1 cellular context compared by ENCODE assay signal in genomic region chr11:46616551-46617450, GRCh38.
A peak's percentile ranks its signal among the peaks of the same experiment; 100 is the strongest.
TF ChIP-seq lines count a peak whose summit lies in the region.

HARBI1 (minus strand) TSS chr11:46617227; CDS start chr11:46616237, 990 bp downstream.

TF ChIP-seq in K562, 482 proteins besides CTCF, POLR2A, EP300 and RAD21 (continued from another document and continues in another):
- TF ChIP-seq CHAMP1 (IDR thresholded peaks at IDR 0.05) (no peak), ZNF561 (CRISPR knock-in tag; conservative IDR thresholded peaks at IDR 0.05) (no peak), EWSR1 (IDR thresholded peaks at IDR 0.05; ENCODE audit: borderline replicate concordance, low read depth, partially characterized antibody) (no peak), FOSL1 (tag; conservative IDR thresholded peaks at IDR 0.05) (no peak; the same call in none of the 2 replicates), RBM25 (IDR thresholded peaks at IDR 0.05; ENCODE audit: low read depth, low read length, severe bottlenecking) (no peak), ZNF143 (CRISPR knock-in tag; IDR thresholded peaks at IDR 0.05) (no peak), HNRNPH1 (optimal IDR thresholded peaks at IDR 0.05; ENCODE audit: low read depth, low read length) (no peak), RBM34 (IDR thresholded peaks at IDR 0.05; ENCODE audit: borderline replicate concordance, insufficient read depth, low read length) (no peak), POLR2B (IDR thresholded peaks at IDR 0.05; ENCODE audit: low read depth, partially characterized antibody) (peak; percentile 63), TGIF2 (CRISPR knock-in tag; IDR thresholded peaks at IDR 0.05) (peak; percentile 36; the same call in 1 of the 2 replicates), ZNF707 (CRISPR knock-in tag; conservative IDR thresholded peaks at IDR 0.05) (no peak), TCF3 (CRISPR knock-in tag; IDR thresholded peaks at IDR 0.05) (no peak), MBD1 (CRISPR knock-in tag; IDR thresholded peaks at IDR 0.05) (no peak), ZNF766 (CRISPR knock-in tag; conservative IDR thresholded peaks at IDR 0.05) (no peak), AFF1 (IDR thresholded peaks at IDR 0.05; ENCODE audit: low read depth in 1 of 2, partially characterized antibody in 2 of 2) (peak in 1 of 2 experiments; percentile 61), ZNF79 (CRISPR knock-in tag; IDR thresholded peaks at IDR 0.05; ENCODE audit: low read depth) (no peak), PBX2 (CRISPR knock-in tag; IDR thresholded peaks at IDR 0.05; ENCODE audit: low read depth) (no peak), PBX2 (tag; conservative IDR thresholded peaks at IDR 0.05; ENCODE audit: low read depth) (no peak), KDM5B (IDR thresholded peaks at IDR 0.05; ENCODE audit: insufficient replicate concordance, low read depth, low read length) (peak; percentile 63), ETV5 (CRISPR knock-in tag; IDR thresholded peaks at IDR 0.05; ENCODE audit: low read depth) (peak; percentile 80; the same call in 1 of the 2 replicates), ASH1L (IDR thresholded peaks at IDR 0.05; ENCODE audit: borderline replicate concordance, low read depth, partially characterized antibody) (no peak), HSF4 (CRISPR knock-in tag; IDR thresholded peaks at IDR 0.05; ENCODE audit: borderline replicate concordance) (no peak), ZNF584 (CRISPR knock-in tag; IDR thresholded peaks at IDR 0.05; ENCODE audit: low read depth) (no peak), MYBL2 (IDR thresholded peaks at IDR 0.05; ENCODE audit: low read depth) (no peak; the same call in 1 of the 2 replicates), MYBL2 (CRISPR knock-in tag; IDR thresholded peaks at IDR 0.05; ENCODE audit: borderline replicate concordance) (no peak), FOXM1 (IDR thresholded peaks at IDR 0.05; ENCODE audit: low read depth) (no peak), FOXM1 (CRISPR knock-in tag; IDR thresholded peaks at IDR 0.05; ENCODE audit: low read depth) (no peak), ZNF75A (CRISPR knock-in tag; IDR thresholded peaks at IDR 0.05) (no peak), ZBTB11 (CRISPR knock-in tag; IDR thresholded peaks at IDR 0.05) (peak in 1 of 3 experiments; percentile 31; a peak in 1 of 6 replicates), HLTF (IDR thresholded peaks at IDR 0.05) (no peak; the same call in 1 of the 2 replicates), HMG20B (CRISPR knock-in tag; IDR thresholded peaks at IDR 0.05) (no peak), RNF2 (IDR thresholded peaks at IDR 0.05) (no peak), SMARCE1 (IDR thresholded peaks at IDR 0.05) (peak; percentile 37; the same call in 1 of the 2 replicates), ZNF507 (tag; conservative IDR thresholded peaks at IDR 0.05) (no peak), ZNF589 (CRISPR knock-in tag; IDR thresholded peaks at IDR 0.05; ENCODE audit: low read depth) (no peak), SAFB (IDR thresholded peaks at IDR 0.05; ENCODE audit: borderline replicate concordance, low read depth, low read length) (no peak), TARDBP (IDR thresholded peaks at IDR 0.05) (no peak), CREM (IDR thresholded peaks at IDR 0.05; ENCODE audit: low read depth) (peak; percentile 86), CAMTA2 (CRISPR knock-in tag; conservative IDR thresholded peaks at IDR 0.05) (no peak), TSC22D4 (tag; IDR thresholded peaks at IDR 0.05) (no peak), E2F1 (CRISPR knock-in tag; IDR thresholded peaks at IDR 0.05) (no peak), TCF15 (CRISPR knock-in tag; IDR thresholded peaks at IDR 0.05) (no peak), TAF9B (IDR thresholded peaks at IDR 0.05; ENCODE audit: partially characterized antibody) (no peak), POLR3G (IDR thresholded peaks at IDR 0.05; ENCODE audit: extremely low read depth, insufficient read length, insufficient replicate concordance) (no peak), NEUROD1 (IDR thresholded peaks at IDR 0.05; ENCODE audit: borderline replicate concordance, low read depth, low read length, partially characterized antibody) (peak; percentile 24), MAX (CRISPR knock-in tag; IDR thresholded peaks at IDR 0.05) (peak; percentile 64; the same call in 1 of the 2 replicates), STAT5A (IDR thresholded peaks at IDR 0.05; ENCODE audit: borderline replicate concordance, low read length) (no peak), TAF15 (IDR thresholded peaks at IDR 0.05; ENCODE audit: low read depth, low read length) (no peak), SMARCB1 (IDR thresholded peaks at IDR 0.05; ENCODE audit: insufficient read length, low read depth) (no peak), FIP1L1 (IDR thresholded peaks at IDR 0.05; ENCODE audit: low read depth, low read length, poor library complexity, severe bottlenecking) (peak; percentile 54), ZNF511 (CRISPR knock-in tag; IDR thresholded peaks at IDR 0.05) (no peak), ZBTB17 (CRISPR knock-in tag; IDR thresholded peaks at IDR 0.05) (no peak; the same call in 1 of the 2 replicates)
